ENCODE assay signal across 1 cellular context in the genomic region with DNA sequence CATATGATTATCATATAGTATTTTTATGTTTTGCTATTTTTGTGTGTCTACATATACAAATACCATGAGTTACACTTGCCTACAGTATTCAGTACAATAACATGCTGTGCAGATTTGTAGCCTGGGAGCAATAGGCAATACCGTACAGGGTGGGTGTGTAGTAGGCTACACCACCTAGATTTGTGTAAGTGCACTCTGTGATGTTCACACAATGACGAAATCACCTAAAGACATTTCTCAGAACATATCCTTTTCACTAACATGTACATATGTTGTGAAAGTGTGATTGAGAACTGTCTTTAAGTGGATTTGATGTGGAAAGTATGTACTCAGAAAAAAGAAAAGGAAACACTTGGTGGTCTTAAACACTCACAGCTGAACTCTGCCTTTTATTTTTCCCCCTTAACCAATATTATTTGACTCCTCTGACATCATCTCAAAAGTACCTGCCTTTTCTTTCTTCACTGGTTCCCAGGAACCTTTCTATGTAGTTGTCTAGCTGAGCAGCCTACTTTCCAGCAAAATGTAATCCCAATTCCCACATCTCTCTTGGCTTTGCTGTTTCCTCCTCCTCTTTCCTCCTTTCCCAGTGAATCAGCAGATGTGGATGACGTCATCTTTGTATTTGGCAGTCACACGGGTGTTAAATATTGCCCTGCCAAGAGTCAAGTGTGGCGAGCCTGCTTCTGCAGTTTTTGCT.
TF ChIP-seq lines count a peak whose summit lies in the region.

No MANE protein-coding gene starts in this region.

TF ChIP-seq in HEK293, 187 proteins besides CTCF, POLR2A, EP300 and RAD21 (continued from another document and continues in another):
- TF ChIP-seq, protein P1, sequence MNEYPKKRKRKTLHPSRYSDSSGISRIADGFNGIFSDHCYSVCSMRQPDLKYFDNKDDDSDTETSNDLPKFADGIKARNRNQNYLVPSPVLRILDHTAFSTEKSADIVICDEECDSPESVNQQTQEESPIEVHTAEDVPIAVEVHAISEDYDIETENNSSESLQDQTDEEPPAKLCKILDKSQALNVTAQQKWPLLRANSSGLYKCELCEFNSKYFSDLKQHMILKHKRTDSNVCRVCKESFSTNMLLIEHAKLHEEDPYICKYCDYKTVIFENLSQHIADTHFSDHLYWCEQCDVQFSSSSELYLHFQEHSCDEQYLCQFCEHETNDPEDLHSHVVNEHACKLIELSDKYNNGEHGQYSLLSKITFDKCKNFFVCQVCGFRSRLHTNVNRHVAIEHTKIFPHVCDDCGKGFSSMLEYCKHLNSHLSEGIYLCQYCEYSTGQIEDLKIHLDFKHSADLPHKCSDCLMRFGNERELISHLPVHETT (tag by site-specific recombination; IDR thresholded peaks at IDR 0.05): peak; percentile 61
- no peak; the same call in 1 of the 2 replicates for TF ChIP-seq ZNF394 (tag by site-specific recombination; IDR thresholded peaks at IDR 0.05; ENCODE audit: borderline replicate concordance)
- TF ChIP-seq, protein P2, sequence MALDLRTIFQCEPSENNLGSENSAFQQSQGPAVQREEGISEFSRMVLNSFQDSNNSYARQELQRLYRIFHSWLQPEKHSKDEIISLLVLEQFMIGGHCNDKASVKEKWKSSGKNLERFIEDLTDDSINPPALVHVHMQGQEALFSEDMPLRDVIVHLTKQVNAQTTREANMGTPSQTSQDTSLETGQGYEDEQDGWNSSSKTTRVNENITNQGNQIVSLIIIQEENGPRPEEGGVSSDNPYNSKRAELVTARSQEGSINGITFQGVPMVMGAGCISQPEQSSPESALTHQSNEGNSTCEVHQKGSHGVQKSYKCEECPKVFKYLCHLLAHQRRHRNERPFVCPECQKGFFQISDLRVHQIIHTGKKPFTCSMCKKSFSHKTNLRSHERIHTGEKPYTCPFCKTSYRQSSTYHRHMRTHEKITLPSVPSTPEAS (tag by site-specific recombination; IDR thresholded peaks at IDR 0.05): peak; percentile 40; the same call in 1 of the 2 replicates
- TF ChIP-seq ZNF776 (tag by site-specific recombination; IDR thresholded peaks at IDR 0.05; ENCODE audit: borderline replicate concordance): no peak
- no peak for TF ChIP-seq ZNF19 (tag by site-specific recombination; IDR thresholded peaks at IDR 0.05; ENCODE audit: low read depth)
- TF ChIP-seq, protein P3, sequence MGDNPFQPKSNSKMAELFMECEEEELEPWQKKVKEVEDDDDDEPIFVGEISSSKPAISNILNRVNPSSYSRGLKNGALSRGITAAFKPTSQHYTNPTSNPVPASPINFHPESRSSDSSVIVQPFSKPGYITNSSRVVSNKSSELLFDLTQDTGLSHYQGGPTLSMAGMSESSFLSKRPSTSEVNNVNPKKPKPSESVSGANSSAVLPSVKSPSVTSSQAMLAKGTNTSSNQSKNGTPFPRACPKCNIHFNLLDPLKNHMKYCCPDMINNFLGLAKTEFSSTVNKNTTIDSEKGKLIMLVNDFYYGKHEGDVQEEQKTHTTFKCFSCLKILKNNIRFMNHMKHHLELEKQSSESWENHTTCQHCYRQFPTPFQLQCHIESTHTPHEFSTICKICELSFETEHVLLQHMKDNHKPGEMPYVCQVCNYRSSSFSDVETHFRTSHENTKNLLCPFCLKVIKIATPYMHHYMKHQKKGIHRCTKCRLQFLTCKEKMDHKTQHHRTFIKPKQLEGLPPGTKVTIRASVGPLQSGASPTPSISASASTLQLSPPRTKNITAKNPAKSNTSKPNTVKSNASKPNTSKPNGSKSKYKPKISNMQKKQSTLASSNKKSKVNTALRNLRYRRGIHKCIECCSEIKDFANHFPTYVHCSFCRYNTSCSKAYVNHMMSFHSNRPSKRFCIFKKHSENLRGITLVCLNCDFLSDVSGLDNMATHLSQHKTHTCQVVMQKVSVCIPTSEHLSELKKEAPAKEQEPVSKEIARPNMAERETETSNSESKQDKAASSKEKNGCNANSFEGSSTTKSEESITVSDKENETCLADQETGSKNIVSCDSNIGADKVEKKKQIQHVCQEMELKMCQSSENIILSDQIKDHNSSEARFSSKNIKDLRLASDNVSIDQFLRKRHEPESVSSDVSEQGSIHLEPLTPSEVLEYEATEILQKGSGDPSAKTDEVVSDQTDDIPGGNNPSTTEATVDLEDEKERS (tag by site-specific recombination; IDR thresholded peaks at IDR 0.05): no peak
- TF ChIP-seq ZNF623 (tag by site-specific recombination; IDR thresholded peaks at IDR 0.05): no peak
- peak; percentile 31 for TF ChIP-seq ZNF510 (tag by site-specific recombination; IDR thresholded peaks at IDR 0.05; ENCODE audit: insufficient replicate concordance)
- TF ChIP-seq, protein P4, sequence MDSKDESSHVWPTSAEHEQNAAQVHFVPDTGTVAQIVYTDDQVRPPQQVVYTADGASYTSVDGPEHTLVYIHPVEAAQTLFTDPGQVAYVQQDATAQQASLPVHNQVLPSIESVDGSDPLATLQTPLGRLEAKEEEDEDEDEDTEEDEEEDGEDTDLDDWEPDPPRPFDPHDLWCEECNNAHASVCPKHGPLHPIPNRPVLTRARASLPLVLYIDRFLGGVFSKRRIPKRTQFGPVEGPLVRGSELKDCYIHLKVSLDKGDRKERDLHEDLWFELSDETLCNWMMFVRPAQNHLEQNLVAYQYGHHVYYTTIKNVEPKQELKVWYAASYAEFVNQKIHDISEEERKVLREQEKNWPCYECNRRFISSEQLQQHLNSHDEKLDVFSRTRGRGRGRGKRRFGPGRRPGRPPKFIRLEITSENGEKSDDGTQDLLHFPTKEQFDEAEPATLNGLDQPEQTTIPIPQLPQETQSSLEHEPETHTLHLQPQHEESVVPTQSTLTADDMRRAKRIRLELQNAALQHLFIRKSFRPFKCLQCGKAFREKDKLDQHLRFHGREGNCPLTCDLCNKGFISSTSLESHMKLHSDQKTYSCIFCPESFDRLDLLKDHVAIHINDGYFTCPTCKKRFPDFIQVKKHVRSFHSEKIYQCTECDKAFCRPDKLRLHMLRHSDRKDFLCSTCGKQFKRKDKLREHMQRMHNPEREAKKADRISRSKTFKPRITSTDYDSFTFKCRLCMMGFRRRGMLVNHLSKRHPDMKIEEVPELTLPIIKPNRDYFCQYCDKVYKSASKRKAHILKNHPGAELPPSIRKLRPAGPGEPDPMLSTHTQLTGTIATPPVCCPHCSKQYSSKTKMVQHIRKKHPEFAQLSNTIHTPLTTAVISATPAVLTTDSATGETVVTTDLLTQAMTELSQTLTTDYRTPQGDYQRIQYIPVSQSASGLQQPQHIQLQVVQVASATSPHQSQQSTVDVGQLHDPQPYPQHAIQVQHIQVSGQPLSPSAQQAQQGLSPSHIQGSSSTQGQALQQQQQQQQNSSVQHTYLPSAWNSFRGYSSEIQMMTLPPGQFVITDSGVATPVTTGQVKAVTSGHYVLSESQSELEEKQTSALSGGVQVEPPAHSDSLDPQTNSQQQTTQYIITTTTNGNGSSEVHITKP (tag by site-specific recombination; IDR thresholded peaks at IDR 0.05): peak; percentile 52; the same call in 1 of the 2 replicates
- TF ChIP-seq GFI1B (tag by site-specific recombination; IDR thresholded peaks at IDR 0.05): 0 out of 2 replicates have a peak, but pooled peaks have one; percentile 5
- peak; percentile 24; the same call in 1 of the 2 replicates for TF ChIP-seq GLIS1 (tag by site-specific recombination; IDR thresholded peaks at IDR 0.05)
- TF ChIP-seq, protein P5, sequence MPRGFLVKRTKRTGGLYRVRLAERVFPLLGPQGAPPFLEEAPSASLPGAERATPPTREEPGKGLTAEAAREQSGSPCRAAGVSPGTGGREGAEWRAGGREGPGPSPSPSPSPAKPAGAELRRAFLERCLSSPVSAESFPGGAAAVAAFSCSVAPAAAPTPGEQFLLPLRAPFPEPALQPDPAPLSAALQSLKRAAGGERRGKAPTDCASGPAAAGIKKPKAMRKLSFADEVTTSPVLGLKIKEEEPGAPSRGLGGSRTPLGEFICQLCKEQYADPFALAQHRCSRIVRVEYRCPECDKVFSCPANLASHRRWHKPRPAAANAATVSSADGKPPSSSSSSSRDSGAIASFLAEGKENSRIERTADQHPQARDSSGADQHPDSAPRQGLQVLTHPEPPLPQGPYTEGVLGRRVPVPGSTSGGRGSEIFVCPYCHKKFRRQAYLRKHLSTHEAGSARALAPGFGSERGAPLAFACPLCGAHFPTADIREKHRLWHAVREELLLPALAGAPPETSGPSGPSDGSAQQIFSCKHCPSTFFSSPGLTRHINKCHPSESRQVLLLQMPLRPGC (tag by site-specific recombination; IDR thresholded peaks at IDR 0.05): 0 out of 2 replicates have a peak, but pooled peaks have one; percentile 31
- TF ChIP-seq ZNF132 (tag by site-specific recombination; IDR thresholded peaks at IDR 0.05; ENCODE audit: borderline replicate concordance): no peak
- TF ChIP-seq, protein P6, sequence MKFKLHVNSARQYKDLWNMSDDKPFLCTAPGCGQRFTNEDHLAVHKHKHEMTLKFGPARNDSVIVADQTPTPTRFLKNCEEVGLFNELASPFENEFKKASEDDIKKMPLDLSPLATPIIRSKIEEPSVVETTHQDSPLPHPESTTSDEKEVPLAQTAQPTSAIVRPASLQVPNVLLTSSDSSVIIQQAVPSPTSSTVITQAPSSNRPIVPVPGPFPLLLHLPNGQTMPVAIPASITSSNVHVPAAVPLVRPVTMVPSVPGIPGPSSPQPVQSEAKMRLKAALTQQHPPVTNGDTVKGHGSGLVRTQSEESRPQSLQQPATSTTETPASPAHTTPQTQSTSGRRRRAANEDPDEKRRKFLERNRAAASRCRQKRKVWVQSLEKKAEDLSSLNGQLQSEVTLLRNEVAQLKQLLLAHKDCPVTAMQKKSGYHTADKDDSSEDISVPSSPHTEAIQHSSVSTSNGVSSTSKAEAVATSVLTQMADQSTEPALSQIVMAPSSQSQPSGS (tag by site-specific recombination; IDR thresholded peaks at IDR 0.05; ENCODE audit: low read depth): peak; percentile 99
- TF ChIP-seq ZNF558 (tag by site-specific recombination; IDR thresholded peaks at IDR 0.05): peak; percentile 69; the same call in 1 of the 2 replicates
- TF ChIP-seq ZNF660 (tag by site-specific recombination; IDR thresholded peaks at IDR 0.05): peak; percentile 63; the same call in 1 of the 2 replicates
- no peak for TF ChIP-seq ZFP69B (tag by site-specific recombination; IDR thresholded peaks at IDR 0.05)
- TF ChIP-seq PRDM1 (tag by site-specific recombination; IDR thresholded peaks at IDR 0.05): peak; percentile 89
- TF ChIP-seq ZBTB21 (tag by site-specific recombination; IDR thresholded peaks at IDR 0.05): peak; percentile 90
- peak; percentile 49; the same call in 1 of the 2 replicates for TF ChIP-seq KLF8 (tag by site-specific recombination; IDR thresholded peaks at IDR 0.05)
- TF ChIP-seq, protein P7, sequence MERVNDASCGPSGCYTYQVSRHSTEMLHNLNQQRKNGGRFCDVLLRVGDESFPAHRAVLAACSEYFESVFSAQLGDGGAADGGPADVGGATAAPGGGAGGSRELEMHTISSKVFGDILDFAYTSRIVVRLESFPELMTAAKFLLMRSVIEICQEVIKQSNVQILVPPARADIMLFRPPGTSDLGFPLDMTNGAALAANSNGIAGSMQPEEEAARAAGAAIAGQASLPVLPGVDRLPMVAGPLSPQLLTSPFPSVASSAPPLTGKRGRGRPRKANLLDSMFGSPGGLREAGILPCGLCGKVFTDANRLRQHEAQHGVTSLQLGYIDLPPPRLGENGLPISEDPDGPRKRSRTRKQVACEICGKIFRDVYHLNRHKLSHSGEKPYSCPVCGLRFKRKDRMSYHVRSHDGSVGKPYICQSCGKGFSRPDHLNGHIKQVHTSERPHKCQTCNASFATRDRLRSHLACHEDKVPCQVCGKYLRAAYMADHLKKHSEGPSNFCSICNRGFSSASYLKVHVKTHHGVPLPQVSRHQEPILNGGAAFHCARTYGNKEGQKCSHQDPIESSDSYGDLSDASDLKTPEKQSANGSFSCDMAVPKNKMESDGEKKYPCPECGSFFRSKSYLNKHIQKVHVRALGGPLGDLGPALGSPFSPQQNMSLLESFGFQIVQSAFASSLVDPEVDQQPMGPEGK (tag by site-specific recombination; IDR thresholded peaks at IDR 0.05): 0 out of 2 replicates have a peak, but pooled peaks have one; percentile 48
- 0 out of 2 replicates have a peak, but pooled peaks have one; percentile 41 for TF ChIP-seq WT1 (tag by site-specific recombination; IDR thresholded peaks at IDR 0.05)
- TF ChIP-seq, protein P8, sequence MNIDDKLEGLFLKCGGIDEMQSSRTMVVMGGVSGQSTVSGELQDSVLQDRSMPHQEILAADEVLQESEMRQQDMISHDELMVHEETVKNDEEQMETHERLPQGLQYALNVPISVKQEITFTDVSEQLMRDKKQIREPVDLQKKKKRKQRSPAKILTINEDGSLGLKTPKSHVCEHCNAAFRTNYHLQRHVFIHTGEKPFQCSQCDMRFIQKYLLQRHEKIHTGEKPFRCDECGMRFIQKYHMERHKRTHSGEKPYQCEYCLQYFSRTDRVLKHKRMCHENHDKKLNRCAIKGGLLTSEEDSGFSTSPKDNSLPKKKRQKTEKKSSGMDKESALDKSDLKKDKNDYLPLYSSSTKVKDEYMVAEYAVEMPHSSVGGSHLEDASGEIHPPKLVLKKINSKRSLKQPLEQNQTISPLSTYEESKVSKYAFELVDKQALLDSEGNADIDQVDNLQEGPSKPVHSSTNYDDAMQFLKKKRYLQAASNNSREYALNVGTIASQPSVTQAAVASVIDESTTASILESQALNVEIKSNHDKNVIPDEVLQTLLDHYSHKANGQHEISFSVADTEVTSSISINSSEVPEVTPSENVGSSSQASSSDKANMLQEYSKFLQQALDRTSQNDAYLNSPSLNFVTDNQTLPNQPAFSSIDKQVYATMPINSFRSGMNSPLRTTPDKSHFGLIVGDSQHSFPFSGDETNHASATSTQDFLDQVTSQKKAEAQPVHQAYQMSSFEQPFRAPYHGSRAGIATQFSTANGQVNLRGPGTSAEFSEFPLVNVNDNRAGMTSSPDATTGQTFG (tag by site-specific recombination; IDR thresholded peaks at IDR 0.05; ENCODE audit: borderline replicate concordance): no peak
- TF ChIP-seq ZNF214 (tag by site-specific recombination; IDR thresholded peaks at IDR 0.05; ENCODE audit: borderline replicate concordance): no peak
- TF ChIP-seq, protein P9, sequence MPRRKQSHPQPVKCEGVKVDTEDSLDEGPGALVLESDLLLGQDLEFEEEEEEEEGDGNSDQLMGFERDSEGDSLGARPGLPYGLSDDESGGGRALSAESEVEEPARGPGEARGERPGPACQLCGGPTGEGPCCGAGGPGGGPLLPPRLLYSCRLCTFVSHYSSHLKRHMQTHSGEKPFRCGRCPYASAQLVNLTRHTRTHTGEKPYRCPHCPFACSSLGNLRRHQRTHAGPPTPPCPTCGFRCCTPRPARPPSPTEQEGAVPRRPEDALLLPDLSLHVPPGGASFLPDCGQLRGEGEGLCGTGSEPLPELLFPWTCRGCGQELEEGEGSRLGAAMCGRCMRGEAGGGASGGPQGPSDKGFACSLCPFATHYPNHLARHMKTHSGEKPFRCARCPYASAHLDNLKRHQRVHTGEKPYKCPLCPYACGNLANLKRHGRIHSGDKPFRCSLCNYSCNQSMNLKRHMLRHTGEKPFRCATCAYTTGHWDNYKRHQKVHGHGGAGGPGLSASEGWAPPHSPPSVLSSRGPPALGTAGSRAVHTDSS (tag by site-specific recombination; IDR thresholded peaks at IDR 0.05): no peak
- TF ChIP-seq ZNF600 (tag by site-specific recombination; IDR thresholded peaks at IDR 0.05): no peak
- TF ChIP-seq, protein P10, sequence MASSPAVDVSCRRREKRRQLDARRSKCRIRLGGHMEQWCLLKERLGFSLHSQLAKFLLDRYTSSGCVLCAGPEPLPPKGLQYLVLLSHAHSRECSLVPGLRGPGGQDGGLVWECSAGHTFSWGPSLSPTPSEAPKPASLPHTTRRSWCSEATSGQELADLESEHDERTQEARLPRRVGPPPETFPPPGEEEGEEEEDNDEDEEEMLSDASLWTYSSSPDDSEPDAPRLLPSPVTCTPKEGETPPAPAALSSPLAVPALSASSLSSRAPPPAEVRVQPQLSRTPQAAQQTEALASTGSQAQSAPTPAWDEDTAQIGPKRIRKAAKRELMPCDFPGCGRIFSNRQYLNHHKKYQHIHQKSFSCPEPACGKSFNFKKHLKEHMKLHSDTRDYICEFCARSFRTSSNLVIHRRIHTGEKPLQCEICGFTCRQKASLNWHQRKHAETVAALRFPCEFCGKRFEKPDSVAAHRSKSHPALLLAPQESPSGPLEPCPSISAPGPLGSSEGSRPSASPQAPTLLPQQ (tag by site-specific recombination; IDR thresholded peaks at IDR 0.05): peak; percentile 75
